Comparison of ENCODE assay signal across 22 cellular contexts in the genomic region with DNA sequence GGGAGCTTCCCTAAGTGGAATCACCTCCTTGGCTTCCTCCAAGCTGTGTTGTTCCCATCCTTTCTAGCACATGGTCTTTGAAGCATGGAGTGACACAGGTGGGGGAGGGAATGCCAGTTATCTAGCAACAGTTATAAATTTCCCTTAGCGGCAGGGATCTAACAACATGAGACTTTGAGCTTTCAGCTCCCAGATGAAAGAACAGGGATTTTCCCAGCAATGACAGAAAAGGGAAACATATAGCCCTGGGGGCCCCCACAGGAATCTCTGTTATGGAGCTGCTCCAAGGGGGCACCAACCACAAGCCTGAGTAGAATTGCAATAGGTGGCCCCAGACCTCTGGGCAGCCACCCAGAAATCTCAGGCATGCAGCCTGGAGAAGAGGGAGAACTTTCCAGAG.
DNase-seq lines count a peak whose midpoint lies in the region; ATAC-seq and TF ChIP-seq lines count a peak whose summit lies in the region.
"Had no signal": no experiment of that assay in that cellular context is flagged by ENCODE, and none has a peak within 500 bp of the region (broad histone marks: within the 10 kb centered on the region; RNA-seq: fewer than 3 reads in every experiment).

No MANE protein-coding gene starts in this region.

- H3K4me3 ChIP-seq in AG04450 (ENCODE audit: low read depth, low read length), result no peak overlapping the region
- H3K4me3 ChIP-seq: cardiac muscle cell, tibial nerve had no signal

- TF ChIP-seq CTCF in AG04450 (IDR thresholded peaks at IDR 0.05; ENCODE audit: low read depth, low read length), result no peak

- POLR2A ChIA-PET in AG04450 (lab: Yijun Ruan, JAX), result no interaction called here

- H3K9me3 ChIP-seq in AG04450 (ENCODE audit: control insufficient read depth, insufficient read depth, low read length), result no peaks in the 10 kb centered on the region

- DNase-seq in AG04450 (ENCODE audit: low read depth, low spot score), result peak; percentile 6
- peak; percentile 96 for DNase-seq in NCI-H226
- peak; percentile 15 for DNase-seq in fibroblast of peridontal ligament (ENCODE audit: extremely low read depth)
- peak; percentile 11 for DNase-seq in myocyte (ENCODE audit: low read depth)
- no peak for DNase-seq in NCI-H1105 treated with DMSO at 0.1 percent for 48 hours (lab: John Stamatoyannopoulos, UW)
- DNase-seq: activated CD4-positive, CD25-positive, alpha-beta regulatory T cell; activated CD8-positive, alpha-beta memory T cell treated with anti-CD3 and anti-CD28 coated beads for 24 hours; activated naive CD8-positive, alpha-beta T cell treated with anti-CD3 and anti-CD28 coated beads for 36 hours; CD4-positive, CD25-positive, alpha-beta regulatory T cell; glutamatergic neuron; H9; KBM-7; mammary epithelial cell; NCI-H1048; NCI-H526 treated with DMSO at 0.1 percent for 48 hours; stimulated activated naive B cell treated with anti-CD40 and anti-IgM and Interleukin-4, amounts not matched to agents 10 μg/mL and 1 μg/mL and 100 μg/mL, for 72 hours had no signal

- peaks cover 17% of the 10 kb centered on the region for H3K27me3 ChIP-seq in AG04450 (ENCODE audit: control insufficient read depth, insufficient read depth, low read length)
- H3K27me3 ChIP-seq: tibial nerve had no signal

- CTCF ChIA-PET in AG04450 (lab: Charles Lee), result interaction anchor here (4.8 kb wide), 1 partner anchor 11 kb away, joined by 35 read pairs; no protein-coding TSS in a partner anchor

- ATAC-seq in GM18517 (IDR thresholded peaks at IDR 0.05; ENCODE audit: unreplicated experiment) (no peak), HG03039 (IDR thresholded peaks at IDR 0.05; ENCODE audit: unreplicated experiment) (no peak), HG02884 (IDR thresholded peaks at IDR 0.05; ENCODE audit: unreplicated experiment) (no peak)
- ATAC-seq: stimulated activated naive B cell treated with anti-CD40 and anti-IgM and Interleukin-4, amounts not matched to agents 10 μg/mL and 1 μg/mL and 100 μg/mL, for 72 hours had no signal

- H3K27ac ChIP-seq in AG04450 (ENCODE audit: low read depth, low read length), result no peak overlapping the region
- H3K27ac ChIP-seq: cardiac muscle cell, HL-60, tibial nerve had no signal
